11 cellular contexts compared by ENCODE assay signal in the genomic region with DNA sequence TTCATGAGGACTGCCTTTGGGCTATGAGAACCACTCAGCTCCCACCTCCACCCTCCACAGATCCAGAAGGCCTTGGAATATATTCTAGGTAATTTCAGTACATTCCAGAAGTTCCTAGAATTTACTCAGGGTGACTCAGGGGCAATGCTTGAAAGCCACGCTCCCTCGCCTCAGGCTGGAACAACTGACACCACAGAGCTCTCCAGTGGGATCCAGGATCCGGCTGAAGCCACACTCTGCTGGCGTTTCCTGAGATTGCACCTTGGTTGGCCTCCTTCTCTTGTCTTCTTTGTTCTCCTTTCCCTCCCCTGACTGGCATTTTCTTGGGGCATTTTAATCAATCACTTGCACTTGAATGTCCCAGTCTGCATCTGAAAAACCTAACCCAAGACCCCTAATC.
DNase-seq lines count a peak whose midpoint lies in the region; TF ChIP-seq lines count a peak whose summit lies in the region.
"Had no signal": no experiment of that assay in that cellular context is flagged by ENCODE, and none has a peak within 500 bp of the region (broad histone marks: within the 10 kb centered on the region; RNA-seq: fewer than 3 reads in every experiment).

No MANE protein-coding gene starts in this region.

- peak overlapping the region; percentile 28 for H3K4me2 ChIP-seq in mesenchymal stem cell (ENCODE audit: low read length, poor library complexity, severe bottlenecking)

- no peak overlapping the region for H2AFZ ChIP-seq in mesenchymal stem cell (ENCODE audit: low read depth, low read length)

- no peaks in the 10 kb centered on the region for H3K79me1 ChIP-seq in mesenchymal stem cell (replicated peaks; ENCODE audit: low read length, poor library complexity, severe bottlenecking)

- peaks cover 6% of the 10 kb centered on the region for H3K4me1 ChIP-seq in mesenchymal stem cell (ENCODE audit: control insufficient read depth, insufficient read depth, low read depth, low read length)
- H3K4me1 ChIP-seq: suprapubic skin had no signal

- no peak overlapping the region for H3K4ac ChIP-seq in mesenchymal stem cell (ENCODE audit: low read depth in 1 of 2, low read length in 2 of 2)

- DNase-seq in AG20443 (ENCODE audit: low spot score) (peak; percentile 92), LHCN-M2 (ENCODE audit: low read depth) (peak; percentile 93), cardiac fibroblast (ENCODE audit: low read depth in 2 of 2) (peak; percentile 78 to 91), mesenchymal stem cell (peak; percentile 79), posterior vena cava (ENCODE audit: low spot score) (no peak), NCI-H1048 (lab: John Stamatoyannopoulos, UW) (no peak), GM19240 (ENCODE audit: insufficient read length, low spot score) (no peak), NCI-H1694 treated with DMSO at 0.1 percent for 48 hours (lab: John Stamatoyannopoulos, UW) (no peak)
- DNase-seq: DMS 273 treated with DMSO at 0.1 percent for 48 hours, left colon had no signal

- H3K18ac ChIP-seq in mesenchymal stem cell (ENCODE audit: low read depth in 1 of 2, low read length in 2 of 2), result peak overlapping the region in 1 of 2 experiments; percentile 28

- no peak overlapping the region for H2BK15ac ChIP-seq in mesenchymal stem cell (ENCODE audit: low read depth, poor library complexity, severe bottlenecking)

- H3K9ac ChIP-seq in mesenchymal stem cell (ENCODE audit: low read length), result no peak overlapping the region

- H4K8ac ChIP-seq in mesenchymal stem cell (ENCODE audit: low read length), result no peak overlapping the region

- peak overlapping the region; percentile 55 for H3K27ac ChIP-seq in mesenchymal stem cell (ENCODE audit: low read length, poor library complexity, severe bottlenecking)
- H3K27ac ChIP-seq: suprapubic skin had no signal

- H2BK5ac ChIP-seq in mesenchymal stem cell (ENCODE audit: low read depth, low read length, poor library complexity, severe bottlenecking), result no peak overlapping the region

- intact Hi-C loops in posterior vena cava (cut with DNase I), result no loop called here

- H3K9me3 ChIP-seq in mesenchymal stem cell (ENCODE audit: control insufficient read depth, low read length), result no peaks in the 10 kb centered on the region
- H3K9me3 ChIP-seq: suprapubic skin had no signal

- H3K4me3 ChIP-seq in cardiac fibroblast (replicated peaks in 1 of 2; ENCODE audit: low read depth in 2 of 2, low read length in 2 of 2), result no peak overlapping the region
- no peak overlapping the region for H3K4me3 ChIP-seq in mesenchymal stem cell (ENCODE audit: insufficient read depth in 1 of 2, low read depth in 1 of 2, low read length in 2 of 2)
- H3K4me3 ChIP-seq: suprapubic skin had no signal

- peak; percentile 61 for TF ChIP-seq CTCF in cardiac fibroblast (IDR thresholded peaks at IDR 0.05; ENCODE audit: low read depth, low read length)

- H3K23ac ChIP-seq in mesenchymal stem cell (ENCODE audit: low read length in 2 of 2), result no peak overlapping the region

- no peak overlapping the region for H3K14ac ChIP-seq in mesenchymal stem cell (ENCODE audit: low read length in 2 of 2)

- no peak overlapping the region for H4K91ac ChIP-seq in mesenchymal stem cell (ENCODE audit: low read length)

- H3K36me3 ChIP-seq in mesenchymal stem cell (ENCODE audit: control insufficient read depth in 1 of 2, insufficient read depth in 2 of 2, low read depth in 1 of 2, low read length in 2 of 2), result no peaks in the 10 kb centered on the region
- H3K36me3 ChIP-seq: suprapubic skin had no signal

- H2BK12ac ChIP-seq in mesenchymal stem cell (ENCODE audit: low read length in 2 of 2), result no peak overlapping the region

- no peak overlapping the region for H2BK120ac ChIP-seq in mesenchymal stem cell (ENCODE audit: low read depth, low read length)

- peak overlapping the region; percentile 34 for H2AK5ac ChIP-seq in mesenchymal stem cell (ENCODE audit: low read length, severe bottlenecking)

- WGBS in mesenchymal stem cell, result 6% methylated on average over 4 of the region's 4 CpGs

- no peaks in the 10 kb centered on the region for H3K27me3 ChIP-seq in mesenchymal stem cell (ENCODE audit: control insufficient read depth in 1 of 2, insufficient read depth in 1 of 2, low read length in 2 of 2)
- H3K27me3 ChIP-seq: suprapubic skin had no signal

Comparison
In these comparisons a context has a peak if more than half of its experiments do, and no peak if none do; other contexts are left out.
1. DNase-seq: peak in AG20443 (single experiment), LHCN-M2 (single experiment), cardiac fibroblast (2 of 2) and mesenchymal stem cell (single experiment); none in posterior vena cava (single experiment), NCI-H1048 (single experiment), GM19240 (single experiment) and NCI-H1694 treated with DMSO at 0.1 percent for 48 hours (single experiment).